2 cellular contexts compared by ENCODE assay signal in the genomic region with DNA sequence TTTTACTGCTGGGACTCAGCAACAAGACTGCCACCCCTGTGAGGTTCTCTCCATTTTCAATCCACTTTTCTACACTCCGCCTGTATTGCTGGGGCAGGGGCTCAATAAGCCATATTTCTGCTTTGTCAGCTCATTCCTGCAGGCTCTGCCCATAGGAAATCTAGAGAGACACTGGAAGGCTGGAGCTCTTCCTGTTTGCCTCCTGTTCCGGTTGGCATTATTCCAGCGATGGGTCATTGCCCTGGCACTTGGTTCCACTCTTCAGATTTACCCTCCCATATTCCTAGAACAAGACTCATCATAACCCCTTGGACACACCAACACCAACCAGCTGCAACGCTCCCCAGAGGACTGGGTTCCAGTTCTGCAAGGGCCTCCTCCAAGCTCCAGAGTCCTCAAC.
TF ChIP-seq lines count a peak whose summit lies in the region.

No MANE protein-coding gene starts in this region.

TF ChIP-seq in SK-N-SH, 30 proteins besides CTCF, POLR2A, EP300 and RAD21 (continued from another document):
- TF ChIP-seq, protein P1, sequence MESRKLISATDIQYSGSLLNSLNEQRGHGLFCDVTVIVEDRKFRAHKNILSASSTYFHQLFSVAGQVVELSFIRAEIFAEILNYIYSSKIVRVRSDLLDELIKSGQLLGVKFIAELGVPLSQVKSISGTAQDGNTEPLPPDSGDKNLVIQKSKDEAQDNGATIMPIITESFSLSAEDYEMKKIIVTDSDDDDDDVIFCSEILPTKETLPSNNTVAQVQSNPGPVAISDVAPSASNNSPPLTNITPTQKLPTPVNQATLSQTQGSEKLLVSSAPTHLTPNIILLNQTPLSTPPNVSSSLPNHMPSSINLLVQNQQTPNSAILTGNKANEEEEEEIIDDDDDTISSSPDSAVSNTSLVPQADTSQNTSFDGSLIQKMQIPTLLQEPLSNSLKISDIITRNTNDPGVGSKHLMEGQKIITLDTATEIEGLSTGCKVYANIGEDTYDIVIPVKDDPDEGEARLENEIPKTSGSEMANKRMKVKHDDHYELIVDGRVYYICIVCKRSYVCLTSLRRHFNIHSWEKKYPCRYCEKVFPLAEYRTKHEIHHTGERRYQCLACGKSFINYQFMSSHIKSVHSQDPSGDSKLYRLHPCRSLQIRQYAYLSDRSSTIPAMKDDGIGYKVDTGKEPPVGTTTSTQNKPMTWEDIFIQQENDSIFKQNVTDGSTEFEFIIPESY (IDR thresholded peaks at IDR 0.05; ENCODE audit: borderline replicate concordance, low read depth): no peak
- TF ChIP-seq FOXM1 (IDR thresholded peaks at IDR 0.05; ENCODE audit: low read depth) (no peak), FOXJ3 (CRISPR knock-in tag; IDR thresholded peaks at IDR 0.05) (no peak), TAF1 (IDR thresholded peaks at IDR 0.05; ENCODE audit: borderline replicate concordance, low read depth, low read length) (no peak), NFIC (IDR thresholded peaks at IDR 0.05; ENCODE audit: borderline replicate concordance) (no peak), EZH2phosphoT487 (IDR thresholded peaks at IDR 0.05; ENCODE audit: borderline replicate concordance, low read depth) (no peak), TEAD4 (IDR thresholded peaks at IDR 0.05; ENCODE audit: borderline replicate concordance, insufficient read depth) (no peak)
- TF ChIP-seq, protein P2, sequence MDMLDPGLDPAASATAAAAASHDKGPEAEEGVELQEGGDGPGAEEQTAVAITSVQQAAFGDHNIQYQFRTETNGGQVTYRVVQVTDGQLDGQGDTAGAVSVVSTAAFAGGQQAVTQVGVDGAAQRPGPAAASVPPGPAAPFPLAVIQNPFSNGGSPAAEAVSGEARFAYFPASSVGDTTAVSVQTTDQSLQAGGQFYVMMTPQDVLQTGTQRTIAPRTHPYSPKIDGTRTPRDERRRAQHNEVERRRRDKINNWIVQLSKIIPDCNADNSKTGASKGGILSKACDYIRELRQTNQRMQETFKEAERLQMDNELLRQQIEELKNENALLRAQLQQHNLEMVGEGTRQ (IDR thresholded peaks at IDR 0.05; ENCODE audit: borderline replicate concordance, low read depth, low read length): no peak
TF ChIP-seq in SK-N-SH: peak in this region for 0.

TF ChIP-seq in SK-N-SH treated with all-trans-retinoic acid at 6 μM for 48 hours, 23 proteins besides CTCF, POLR2A, EP300 and RAD21 (continued from another document):
- TF ChIP-seq, protein P3, sequence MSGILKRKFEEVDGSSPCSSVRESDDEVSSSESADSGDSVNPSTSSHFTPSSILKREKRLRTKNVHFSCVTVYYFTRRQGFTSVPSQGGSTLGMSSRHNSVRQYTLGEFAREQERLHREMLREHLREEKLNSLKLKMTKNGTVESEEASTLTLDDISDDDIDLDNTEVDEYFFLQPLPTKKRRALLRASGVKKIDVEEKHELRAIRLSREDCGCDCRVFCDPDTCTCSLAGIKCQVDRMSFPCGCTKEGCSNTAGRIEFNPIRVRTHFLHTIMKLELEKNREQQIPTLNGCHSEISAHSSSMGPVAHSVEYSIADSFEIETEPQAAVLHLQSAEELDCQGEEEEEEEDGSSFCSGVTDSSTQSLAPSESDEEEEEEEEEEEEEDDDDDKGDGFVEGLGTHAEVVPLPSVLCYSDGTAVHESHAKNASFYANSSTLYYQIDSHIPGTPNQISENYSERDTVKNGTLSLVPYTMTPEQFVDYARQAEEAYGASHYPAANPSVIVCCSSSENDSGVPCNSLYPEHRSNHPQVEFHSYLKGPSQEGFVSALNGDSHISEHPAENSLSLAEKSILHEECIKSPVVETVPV (CRISPR knock-in tag; IDR thresholded peaks at IDR 0.05): no peak
- TF ChIP-seq ESRRG (CRISPR knock-in tag; IDR thresholded peaks at IDR 0.05) (no peak), ZC3H10 (CRISPR knock-in tag; IDR thresholded peaks at IDR 0.05) (no peak), ZNF70 (CRISPR knock-in tag; IDR thresholded peaks at IDR 0.05) (no peak)
TF ChIP-seq in SK-N-SH treated with all-trans-retinoic acid at 6 μM for 48 hours: peak in this region for 0.
